In the genomic region with DNA sequence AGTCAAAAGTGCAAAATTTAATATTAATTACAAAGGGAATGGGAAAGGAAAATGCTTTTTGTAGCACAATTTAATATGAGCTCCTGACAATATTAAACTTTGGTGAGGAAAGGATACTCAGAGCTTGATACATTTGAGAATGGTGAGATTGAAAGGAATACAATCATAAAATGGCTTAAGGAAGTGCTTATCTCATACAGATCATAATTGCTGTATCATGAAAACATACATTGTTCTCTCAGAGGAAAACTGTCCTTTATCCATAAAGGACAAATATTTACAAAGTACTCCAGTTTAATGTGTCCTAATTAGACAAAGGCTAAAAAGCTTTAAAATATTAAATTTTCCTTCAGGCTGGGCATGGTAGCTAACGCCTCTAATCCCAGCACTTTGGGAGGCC, we compare ENCODE assay signal across 19 cellular contexts.
A peak's percentile ranks its signal among the peaks of the same experiment; 100 is the strongest.
DNase-seq lines count a peak whose midpoint lies in the region; ATAC-seq lines count a peak whose summit lies in the region.
"Had no signal": no experiment of that assay in that cellular context is flagged by ENCODE, and none has a peak within 500 bp of the region (broad histone marks: within the 10 kb centered on the region; RNA-seq: fewer than 3 reads in every experiment).

No MANE protein-coding gene starts in this region.

- no peaks in the 10 kb centered on the region for H3K9me3 Mint-ChIP-seq in central memory CD8-positive, alpha-beta T cell

- peak overlapping the region; percentile 96 for H3K27ac ChIP-seq in Karpas-422 (ENCODE audit: low read length)
- H3K27ac ChIP-seq: PC-9, SJCRH30 had no signal

- peaks cover 11% of the 10 kb centered on the region for H3K4me1 Mint-ChIP-seq in central memory CD8-positive, alpha-beta T cell
- H3K4me1 Mint-ChIP-seq: CD14-positive monocyte had no signal

- no peak for ATAC-seq in central memory CD8-positive, alpha-beta T cell (replicated peaks; ENCODE audit: extremely low read depth, poor library complexity, severe bottlenecking)

- peaks cover 65% of the 10 kb centered on the region for H3K79me2 ChIP-seq in Karpas-422 (ENCODE audit: low read length)

- H3K27me3 Mint-ChIP-seq in central memory CD8-positive, alpha-beta T cell: no peaks in the 10 kb centered on the region

- no peak overlapping the region for H3K4me3 Mint-ChIP-seq in central memory CD8-positive, alpha-beta T cell
- H3K4me3 Mint-ChIP-seq: CD14-positive monocyte had no signal

- H3K9ac ChIP-seq in Karpas-422 (ENCODE audit: low read length): no peak overlapping the region

- peak overlapping the region; percentile 82 for H3K4me2 ChIP-seq in Karpas-422 (ENCODE audit: low read depth, low read length, poor library complexity, severe bottlenecking)
- H3K4me2 ChIP-seq: PC-9 had no signal

- peaks cover 6% of the 10 kb centered on the region for H3K36me3 Mint-ChIP-seq in central memory CD8-positive, alpha-beta T cell (ENCODE audit: insufficient read depth)

- H4K20me1 ChIP-seq in Karpas-422 (ENCODE audit: insufficient read depth, low read depth, low read length): no peaks in the 10 kb centered on the region

- H3K27me3 ChIP-seq in Karpas-422 (ENCODE audit: low read length): no peaks in the 10 kb centered on the region
- H3K27me3 ChIP-seq: SJCRH30 had no signal

- peaks cover 6% of the 10 kb centered on the region; the same call in 1 of the 2 replicates for H3K9me3 ChIP-seq in Karpas-422 (ENCODE audit: low read length)
- H3K9me3 ChIP-seq: SJCRH30 had no signal

- H3K4me3 ChIP-seq in Karpas-422 (ENCODE audit: low read length): peak overlapping the region; percentile 1; the same call in 1 of the 2 replicates
- H3K4me3 ChIP-seq: PC-9, SJCRH30 had no signal

- peak; percentile 60 for DNase-seq in DMS153 (lab: John Stamatoyannopoulos, UW)
- no peak for DNase-seq in Karpas-422
- peak; percentile 33 for DNase-seq in NCI-H2081 treated with DMSO at 0.1 percent for 48 hours (lab: John Stamatoyannopoulos, UW)
- DNase-seq in central memory CD8-positive, alpha-beta T cell (ENCODE audit: low spot score in 2 of 2): no peak
- no peak for DNase-seq in pons (ENCODE audit: low spot score)
- no peak for DNase-seq in NCI-H510A treated with DMSO at 0.1 percent for 48 hours (lab: John Stamatoyannopoulos, UW)
- no peak for DNase-seq in AG08396 (ENCODE audit: low spot score)
- DNase-seq in NCI-H2171 treated with DMSO at 0.1 percent for 48 hours (lab: John Stamatoyannopoulos, UW): no peak
- DNase-seq: AML-193, DMS 273 treated with DMSO at 0.1 percent for 48 hours, EL, Kasumi-1, MM.1S, NCI-H187, NCI-H226, NCI-H526, PC-9, SJCRH30 had no signal

- peaks cover 95% of the 10 kb centered on the region for H3K4me1 ChIP-seq in Karpas-422 (ENCODE audit: low read length)

- H3K9me2 ChIP-seq in Karpas-422 (replicated peaks; ENCODE audit: insufficient read depth, low read length): no peaks in the 10 kb centered on the region

- peaks cover 39% of the 10 kb centered on the region for H3K36me3 ChIP-seq in Karpas-422 (ENCODE audit: insufficient read depth, low read length)
- H3K36me3 ChIP-seq: SJCRH30 had no signal

- no peak overlapping the region for H2AFZ ChIP-seq in Karpas-422 (ENCODE audit: low read length)
- H2AFZ ChIP-seq: PC-9 had no signal

- H3K27ac Mint-ChIP-seq in central memory CD8-positive, alpha-beta T cell (ENCODE audit: low read depth): peak overlapping the region; percentile 11
- H3K27ac Mint-ChIP-seq: CD14-positive monocyte had no signal

Comparison
In these comparisons a context has a peak if more than half of its experiments do, and no peak if none do; other contexts are left out.
1. DNase-seq: peak in DMS153 (single experiment) and NCI-H2081 treated with DMSO at 0.1 percent for 48 hours (single experiment); none in Karpas-422 (single experiment), central memory CD8-positive, alpha-beta T cell (0 of 2), pons (single experiment), NCI-H510A treated with DMSO at 0.1 percent for 48 hours (single experiment), AG08396 (single experiment) and NCI-H2171 treated with DMSO at 0.1 percent for 48 hours (single experiment).